ENCODE assay signal across 11 cellular contexts in the genomic region with DNA sequence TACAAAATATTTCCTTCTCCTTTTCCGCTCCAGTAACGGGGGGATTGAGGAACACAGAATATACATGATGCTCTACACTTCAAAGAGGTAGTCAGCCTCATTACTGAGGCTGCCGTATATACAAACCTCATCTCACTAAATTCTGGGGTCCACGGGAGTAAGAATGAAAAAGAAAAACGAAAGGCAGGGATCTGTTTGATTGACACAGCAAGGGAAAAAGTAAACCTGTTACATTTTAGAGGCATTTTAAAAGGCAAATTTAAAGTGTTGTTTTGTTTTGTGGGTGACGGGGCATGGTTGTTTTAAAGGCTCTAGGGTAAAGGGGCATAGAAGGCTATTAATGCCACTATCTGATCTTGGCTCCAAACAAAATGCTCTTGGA. TPM values are rescaled to one million over a fixed set of nuclear protein-coding genes. Genes with fewer than 3 reads are reported as not detected.
DNase-seq lines count a peak whose midpoint lies in the region; ATAC-seq and TF ChIP-seq lines count a peak whose summit lies in the region.
"Had no signal": no experiment of that assay in that cellular context is flagged by ENCODE, and none has a peak within 500 bp of the region (broad histone marks: within the 10 kb centered on the region; RNA-seq: fewer than 3 reads in every experiment).

No MANE protein-coding gene starts in this region.

- intact Hi-C loops in spleen (cut with DNase I; ENCODE audit: low total_unique reads) = no loop called here

- H3K4me1 Mint-ChIP-seq in HFFc6 (ENCODE audit: low read depth) = peaks cover 40% of the 10 kb centered on the region

- TF ChIP-seq CTCF in HFFc6 (IDR thresholded peaks at IDR 0.05) (no peak), WERI-Rb-1 (IDR thresholded peaks at IDR 0.05; ENCODE audit: low read depth, low read length) (no peak), spleen (IDR thresholded peaks at IDR 0.05 in 8 of 11, conservative IDR thresholded peaks at IDR 0.05 in 3 of 11) (no peak)

- 0 out of 2 replicates have a peak, but pooled peaks cover 5% of the 10 kb centered on the region for H3K4me1 ChIP-seq in iPS DF 6.9 (ENCODE audit: control insufficient read depth, insufficient read depth, low read length)
- H3K4me1 ChIP-seq in spleen = peaks cover 3 to 54% (median 35%) of the 10 kb centered on the region in 6 donors

- H3K4me3 Mint-ChIP-seq in HFFc6 = peak overlapping the region; percentile 95
- H3K4me3 Mint-ChIP-seq: stimulated activated naive CD8-positive, alpha-beta T cell treated with anti-CD3 and anti-CD28 coated beads, Interleukin-15, amount 100 ng/mL, for 72 hours had no signal

- WGBS in iPS DF 6.9 (ENCODE audit: insufficient coverage, insufficient read length) = no CpG with 5 or more reads among the region's 6 CpGs
- WGBS in spleen, 5 donors = 3 to 9% (median 5%) methylated on average over 6 of the region's 6 CpGs

- peak overlapping the region; percentile 38; the same call in 1 of the 2 replicates for H3K27ac Mint-ChIP-seq in HFFc6
- H3K27ac Mint-ChIP-seq: stimulated activated naive CD8-positive, alpha-beta T cell treated with anti-CD3 and anti-CD28 coated beads, Interleukin-15, amount 100 ng/mL, for 72 hours had no signal

- no peak for TF ChIP-seq POLR2A in spleen (IDR thresholded peaks at IDR 0.05)

- H3K27ac ChIP-seq in WERI-Rb-1 (no peak overlapping the region), iPS DF 6.9 (ENCODE audit: low read length) (no peak overlapping the region), spleen (no peak overlapping the region)
- H3K27ac ChIP-seq: skin epidermis had no signal

- no peaks in the 10 kb centered on the region for H3K36me3 ChIP-seq in WERI-Rb-1
- H3K36me3 ChIP-seq in iPS DF 6.9 (ENCODE audit: control insufficient read depth, insufficient read depth, low read length) = no peaks in the 10 kb centered on the region
- H3K36me3 ChIP-seq in spleen = no peaks in the 10 kb centered on the region

- peak overlapping the region; percentile 66 for H3K4me3 ChIP-seq in WERI-Rb-1 (ENCODE audit: low read depth, low read length)
- H3K4me3 ChIP-seq in iPS DF 6.9 (ENCODE audit: low read length) = peak overlapping the region; percentile 37; the same call in 1 of the 2 replicates
- H3K4me3 ChIP-seq in spleen = peak overlapping the region in 7 of 8 donors; percentile 11 to 67 (median 23)
- H3K4me3 ChIP-seq: skin epidermis had no signal

- peaks cover 11% of the 10 kb centered on the region for H3K27me3 ChIP-seq in WERI-Rb-1 (ENCODE audit: insufficient read depth, low read depth, severe bottlenecking)
- H3K27me3 ChIP-seq in iPS DF 6.9 (ENCODE audit: control insufficient read depth, insufficient read depth, low read length) = peaks cover 37% of the 10 kb centered on the region
- peaks cover 8 to 68% (median 58%) of the 10 kb centered on the region in 7 donors for H3K27me3 ChIP-seq in spleen (replicated peaks in 1 of 7)

- no peak for ATAC-seq in activated CD4-positive, CD25-positive, alpha-beta regulatory T cell treated with anti-CD3 and anti-CD28 coated beads, Interleukin-2, amount 50 U/mL, for 24 hours
- ATAC-seq: stimulated activated naive CD8-positive, alpha-beta T cell treated with anti-CD3 and anti-CD28 coated beads, Interleukin-15, amount 100 ng/mL, for 72 hours had no signal

- DNase-seq in HFFc6 (no peak), WERI-Rb-1 (no peak), iPS DF 6.9 (ENCODE audit: low read depth, low spot score) (no peak), spleen (no peak), DMS114 treated with DMSO at 0.1 percent for 48 hours (lab: John Stamatoyannopoulos, UW; ENCODE audit: unreplicated experiment) (no peak), cerebellum (ENCODE audit: low spot score) (no peak)
- DNase-seq: NCI-H1048 had no signal

- H3K9me3 Mint-ChIP-seq in HFFc6 = no peaks in the 10 kb centered on the region
- H3K9me3 Mint-ChIP-seq: stimulated activated naive CD8-positive, alpha-beta T cell treated with anti-CD3 and anti-CD28 coated beads, Interleukin-15, amount 100 ng/mL, for 72 hours had no signal

- no peaks in the 10 kb centered on the region for H3K36me3 Mint-ChIP-seq in HFFc6 (ENCODE audit: low read depth)

- H3K9me3 ChIP-seq in WERI-Rb-1 (ENCODE audit: severe bottlenecking) (no peaks in the 10 kb centered on the region), iPS DF 6.9 (ENCODE audit: control insufficient read depth, insufficient read depth, low read length) (no peaks in the 10 kb centered on the region), spleen (no peaks in the 10 kb centered on the region)

- H3K27me3 Mint-ChIP-seq in HFFc6 (ENCODE audit: insufficient read depth) = peaks cover 13% of the 10 kb centered on the region

RNA-seq across cellular contexts. Expression of a gene that starts 2.9 kb away (rescaled TPM):
- total RNA-seq in HFFc6 (2021; fragmentation: NEBNext Ultra II Directional; extraction: Animal tissue kit (Norgen Biotek cat#: 25700)) = 100 to 1,000 TPM in 1 of 6 experiments, 10 to 100 TPM in 5; 25.2 to 151 (median 26.8) TPM
- total RNA-seq in spleen (under 1 TPM in 5 of 7 donors, not detected in 2; 0.05 to 0.13 (median 0.06) TPM), cerebellum (29.9 TPM)
- under 1 TPM in 2 of 3 donors, not detected in 1; under 0.01 to 0.19 TPM for polyA plus RNA-seq in spleen
- total RNA-seq: activated CD8-positive, alpha-beta memory T cell treated with anti-CD3 and anti-CD28 coated beads for 36 hours had no signal

Comparison
In these comparisons a context has a peak if more than half of its experiments do, and no peak if none do; other contexts are left out.
1. RNA of a gene that starts 2.9 kb away (total RNA-seq): 29.9 TPM in cerebellum (single experiment) and 25.2 to 151 TPM in HFFc6; 0.05 to 0.13 TPM in spleen; every median in the first group is over 10 times any median in the second.
2. Peak in every context shown above with its lines, with median percentiles within 50 percentile points of each other: H3K4me3 ChIP-seq.